ENCODE assay signal across 9 cellular contexts in genomic region chr6:27668442-27669275, GRCh38.
DNase-seq lines count a peak whose midpoint lies in the region; ATAC-seq and TF ChIP-seq lines count a peak whose summit lies in the region.
"Had no signal": no experiment of that assay in that cellular context is flagged by ENCODE, and none has a peak within 500 bp of the region (broad histone marks: within the 10 kb centered on the region; RNA-seq: fewer than 3 reads in every experiment).

No MANE protein-coding gene starts in this region.

- TF ChIP-seq CTCF in OCI-LY3 (IDR thresholded peaks at IDR 0.05; ENCODE audit: low read depth, low read length): no peak

- H3K9me3 ChIP-seq in CD4-positive, alpha-beta memory T cell (ENCODE audit: control insufficient read depth in 1 of 2, low read length in 2 of 2): no peaks in the 10 kb centered on the region
- no peaks in the 10 kb centered on the region for H3K9me3 ChIP-seq in OCI-LY3 (ENCODE audit: insufficient read depth, low read length)

- H3K4me1 ChIP-seq in CD4-positive, alpha-beta memory T cell (ENCODE audit: insufficient read depth, low read length): peaks cover 14% of the 10 kb centered on the region
- peaks cover 21% of the 10 kb centered on the region; the same call in 1 of the 2 replicates for H3K4me1 ChIP-seq in OCI-LY3 (ENCODE audit: low read length)

- CTCF ChIA-PET in CD4-positive, alpha-beta memory T cell (lab: Charles Lee; ENCODE audit: partially characterized antibody): interaction anchor here (1.4 kb wide), 1 partner anchor 84 kb away, joined by 4 read pairs; no protein-coding TSS in a partner anchor

- no peak overlapping the region for H3K4me3 ChIP-seq in CD4-positive, alpha-beta memory T cell (ENCODE audit: low read length in 2 of 2)
- peak overlapping the region; percentile 71 for H3K4me3 ChIP-seq in OCI-LY3 (ENCODE audit: low read length)

- H2AFZ ChIP-seq in OCI-LY3 (ENCODE audit: low read depth, low read length): no peak overlapping the region

- H3K27me3 Mint-ChIP-seq in CD4-positive, alpha-beta memory T cell: peaks cover 59 to 68% of the 10 kb centered on the region in 2 donors
- H3K27me3 Mint-ChIP-seq in activated naive CD8-positive, alpha-beta T cell treated with anti-CD3 and anti-CD28 coated beads, Interleukin-2, amount 50 U/mL, for 24 hours: peaks cover 86% of the 10 kb centered on the region
- H3K27me3 Mint-ChIP-seq in stimulated activated naive CD8-positive, alpha-beta T cell treated with anti-CD3 and anti-CD28 coated beads, Interleukin-15, amount 100 ng/mL, for 72 hours: peaks cover 86% of the 10 kb centered on the region

- peak overlapping the region in 7 of 8 donors; percentile 17 to 75 (median 59) for H3K4me3 Mint-ChIP-seq in CD4-positive, alpha-beta memory T cell
- peak overlapping the region; percentile 75 for H3K4me3 Mint-ChIP-seq in activated naive CD8-positive, alpha-beta T cell treated with anti-CD3 and anti-CD28 coated beads, Interleukin-2, amount 50 U/mL, for 24 hours
- peak overlapping the region; percentile 72 to 79 for H3K4me3 Mint-ChIP-seq in stimulated activated naive CD8-positive, alpha-beta T cell treated with anti-CD3 and anti-CD28 coated beads, Interleukin-15, amount 100 ng/mL, for 72 hours

- H3K27me3 ChIP-seq in CD4-positive, alpha-beta memory T cell (ENCODE audit: insufficient read depth, low read length): peaks cover 70% of the 10 kb centered on the region
- no peaks in the 10 kb centered on the region for H3K27me3 ChIP-seq in OCI-LY3 (ENCODE audit: low read depth, low read length)

- H4K20me1 ChIP-seq in OCI-LY3 (ENCODE audit: insufficient read depth, low read length): no peaks in the 10 kb centered on the region

- no peak overlapping the region for H3K27ac ChIP-seq in CD4-positive, alpha-beta memory T cell (ENCODE audit: low read depth, low read length)
- no peak overlapping the region for H3K27ac ChIP-seq in OCI-LY3 (ENCODE audit: low read length)
- H3K27ac ChIP-seq: KMS-11 had no signal

- intact Hi-C loops in CD4-positive, alpha-beta memory T cell (cut with micrococcal nuclease): loop anchor here (5.0 kb wide), 2 partner anchors 76 to 386 kb away; no protein-coding TSS in a partner anchor

- no peak overlapping the region for H3K9ac ChIP-seq in OCI-LY3 (ENCODE audit: low read length)
- H3K9ac ChIP-seq: KMS-11 had no signal

- no peaks in the 10 kb centered on the region for H3K79me2 ChIP-seq in OCI-LY3 (ENCODE audit: low read length)

- peak overlapping the region; percentile 99 for H3K4me2 ChIP-seq in OCI-LY3 (ENCODE audit: low read length)
- H3K4me2 ChIP-seq: KMS-11 had no signal

- peaks cover 5 to 60% (median 43%) of the 10 kb centered on the region in 8 donors for H3K9me3 Mint-ChIP-seq in CD4-positive, alpha-beta memory T cell
- H3K9me3 Mint-ChIP-seq in activated naive CD8-positive, alpha-beta T cell treated with anti-CD3 and anti-CD28 coated beads, Interleukin-2, amount 50 U/mL, for 24 hours: peaks cover 29% of the 10 kb centered on the region
- peaks cover 4 to 7% of the 10 kb centered on the region in 2 donors for H3K9me3 Mint-ChIP-seq in stimulated activated naive CD8-positive, alpha-beta T cell treated with anti-CD3 and anti-CD28 coated beads, Interleukin-15, amount 100 ng/mL, for 72 hours

- H3K4me1 Mint-ChIP-seq in CD4-positive, alpha-beta memory T cell: peaks cover 10 to 50% (median 26%) of the 10 kb centered on the region in 4 donors
- H3K4me1 Mint-ChIP-seq in activated naive CD8-positive, alpha-beta T cell treated with anti-CD3 and anti-CD28 coated beads, Interleukin-2, amount 50 U/mL, for 24 hours: peaks cover 45% of the 10 kb centered on the region
- H3K4me1 Mint-ChIP-seq in stimulated activated naive CD8-positive, alpha-beta T cell treated with anti-CD3 and anti-CD28 coated beads, Interleukin-15, amount 100 ng/mL, for 72 hours: peaks cover 53% of the 10 kb centered on the region

- DNase-seq in CD4-positive, alpha-beta memory T cell: peak in 2 of 5 donors; percentile 9 to 35
- DNase-seq in activated naive CD8-positive, alpha-beta T cell treated with anti-CD3 and anti-CD28 coated beads, Interleukin-2, amount 50 U/mL, for 24 hours: peak; percentile 78
- DNase-seq in kidney tubule cell (ENCODE audit: low spot score) (peak; percentile 91), NK-92 (lab: John Stamatoyannopoulos, UW; ENCODE audit: unreplicated experiment) (no peak), cerebellum (ENCODE audit: low spot score) (no peak)
- DNase-seq in stimulated activated naive CD8-positive, alpha-beta T cell treated with anti-CD3 and anti-CD28 coated beads, Interleukin-15, amount 100 ng/mL, for 72 hours: peak; percentile 62 to 81

- peak; percentile 38 for ATAC-seq in HG02759 (IDR thresholded peaks at IDR 0.05; ENCODE audit: unreplicated experiment)
- peak; percentile 74 for ATAC-seq in activated naive CD8-positive, alpha-beta T cell treated with anti-CD3 and anti-CD28 coated beads, Interleukin-2, amount 50 U/mL, for 24 hours
- ATAC-seq in stimulated activated naive CD8-positive, alpha-beta T cell treated with anti-CD3 and anti-CD28 coated beads, Interleukin-15, amount 100 ng/mL, for 72 hours: peak; percentile 56

- POLR2A ChIA-PET in CD4-positive, alpha-beta memory T cell (lab: Charles Lee; ENCODE audit: partially characterized antibody): interaction anchor here (1.2 kb wide), 1 partner anchor 19 kb away, joined by 3 read pairs; no protein-coding TSS in a partner anchor

- peaks cover 4 to 5% of the 10 kb centered on the region in 2 donors for H3K36me3 Mint-ChIP-seq in CD4-positive, alpha-beta memory T cell
- peaks cover 11% of the 10 kb centered on the region for H3K36me3 Mint-ChIP-seq in activated naive CD8-positive, alpha-beta T cell treated with anti-CD3 and anti-CD28 coated beads, Interleukin-2, amount 50 U/mL, for 24 hours (ENCODE audit: low read depth)

- no peaks in the 10 kb centered on the region for H3K36me3 ChIP-seq in CD4-positive, alpha-beta memory T cell (ENCODE audit: insufficient read depth, low read length)
- no peaks in the 10 kb centered on the region for H3K36me3 ChIP-seq in OCI-LY3 (replicated peaks; ENCODE audit: low read depth, low read length)

- peak overlapping the region in 5 of 7 donors; percentile 70 to 92 (median 80) for H3K27ac Mint-ChIP-seq in CD4-positive, alpha-beta memory T cell
- H3K27ac Mint-ChIP-seq in activated naive CD8-positive, alpha-beta T cell treated with anti-CD3 and anti-CD28 coated beads, Interleukin-2, amount 50 U/mL, for 24 hours: peak overlapping the region; percentile 89
- H3K27ac Mint-ChIP-seq in stimulated activated naive CD8-positive, alpha-beta T cell treated with anti-CD3 and anti-CD28 coated beads, Interleukin-15, amount 100 ng/mL, for 72 hours: peak overlapping the region; percentile 20 to 97

Comparison
In these comparisons a context has a peak if more than half of its experiments do, and no peak if none do; other contexts are left out.
1. DNase-seq: peak in activated naive CD8-positive, alpha-beta T cell treated with anti-CD3 and anti-CD28 coated beads, Interleukin-2, amount 50 U/mL, for 24 hours (single experiment), kidney tubule cell (single experiment) and stimulated activated naive CD8-positive, alpha-beta T cell treated with anti-CD3 and anti-CD28 coated beads, Interleukin-15, amount 100 ng/mL, for 72 hours (2 of 2); none in NK-92 (single experiment) and cerebellum (single experiment).
2. Peak in every context shown above with its lines, with median percentiles within 50 percentile points of each other: H3K27ac Mint-ChIP-seq, H3K4me3 Mint-ChIP-seq and ATAC-seq.